Comparison of ENCODE assay signal across 9 cellular contexts in the genomic region with DNA sequence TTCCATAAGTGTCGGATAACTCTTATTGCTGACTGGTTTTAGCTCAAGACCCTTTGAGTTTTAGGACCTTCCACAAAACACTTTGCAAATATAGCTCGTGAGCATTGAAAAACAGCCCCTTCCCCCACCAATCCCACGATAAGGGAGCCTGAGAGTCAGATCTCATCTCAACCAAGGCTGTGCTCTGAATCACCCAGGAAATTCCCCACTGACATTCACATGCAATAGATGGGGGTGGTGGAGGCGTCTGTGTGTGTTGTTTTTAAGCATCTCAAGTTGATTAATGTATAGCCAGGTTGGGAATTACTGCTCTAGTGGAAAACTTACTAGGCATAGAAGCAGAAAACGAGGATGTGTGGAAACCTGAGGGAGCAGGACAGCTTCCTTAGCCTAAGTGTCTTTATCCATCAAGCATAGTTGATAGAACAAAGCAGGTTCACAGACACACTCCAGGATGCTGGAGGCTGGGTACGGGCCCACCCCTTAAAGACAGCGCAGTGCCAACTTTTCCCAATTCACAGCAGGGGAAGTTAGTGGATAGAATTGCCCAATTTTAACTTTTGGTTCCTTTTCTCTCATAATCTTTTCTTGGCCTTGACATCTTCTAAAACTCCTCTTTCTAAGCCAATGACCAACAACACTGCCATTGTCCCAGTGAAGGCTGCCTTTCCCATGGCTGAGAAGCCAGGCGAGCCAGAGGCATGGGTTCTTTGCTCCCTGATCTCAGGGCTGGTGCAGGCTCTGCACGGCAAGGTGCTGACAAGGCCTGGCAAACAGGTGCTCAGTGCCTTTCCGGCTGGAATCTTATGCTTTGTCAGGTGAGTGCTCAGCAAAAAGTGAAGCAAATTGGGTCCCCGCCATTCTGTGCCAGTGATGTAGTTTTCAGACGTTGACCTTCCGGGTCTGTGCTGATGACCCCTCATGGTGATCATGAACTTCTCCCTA.
DNase-seq lines count a peak whose midpoint lies in the region; ATAC-seq and TF ChIP-seq lines count a peak whose summit lies in the region.
"Had no signal": no experiment of that assay in that cellular context is flagged by ENCODE, and none has a peak within 500 bp of the region (broad histone marks: within the 10 kb centered on the region; RNA-seq: fewer than 3 reads in every experiment).

No MANE protein-coding gene starts in this region.

- in situ Hi-C loops in mammary epithelial cell (cut with MboI; ENCODE audit: low sequenced_read_pairs in 2 of 2): loop anchor here in 1 of 2 donors (25.0 kb wide), 1 partner anchor 113 kb away; no protein-coding TSS in a partner anchor

- H3K4me3 Mint-ChIP-seq in stimulated activated naive B cell treated with anti-CD40 and anti-IgM and Interleukin-4, amounts not matched to agents 10 μg/mL and 1 μg/mL and 100 μg/mL, for 72 hours: no peak overlapping the region

- WGBS in mammary epithelial cell (ENCODE audit: low coverage, missing lambda C conversion rate): 69% methylated on average over 12 of the region's 13 CpGs

- peaks cover 32 to 47% of the 10 kb centered on the region in 2 donors for H3K4me1 Mint-ChIP-seq in stimulated activated naive B cell treated with anti-CD40 and anti-IgM and Interleukin-4, amounts not matched to agents 10 μg/mL and 1 μg/mL and 100 μg/mL, for 72 hours

- ATAC-seq in HG03460 (IDR thresholded peaks at IDR 0.05; ENCODE audit: unreplicated experiment): peak; percentile 74
- peak; percentile 90 to 95 for ATAC-seq in stimulated activated naive B cell treated with anti-CD40 and anti-IgM and Interleukin-4, amounts not matched to agents 10 μg/mL and 1 μg/mL and 100 μg/mL, for 72 hours (replicated peaks)

- H3K9me3 ChIP-seq in mammary epithelial cell (replicated peaks; ENCODE audit: insufficient read depth, low read length) (no peaks in the 10 kb centered on the region), MG63 (no peaks in the 10 kb centered on the region)

- no peak overlapping the region for H3K9ac ChIP-seq in mammary epithelial cell (ENCODE audit: insufficient read depth, low read length)

- no peak overlapping the region for H3K27ac ChIP-seq in mammary epithelial cell (ENCODE audit: insufficient read depth, low read depth, low read length)

- no peak overlapping the region for H3K4me3 ChIP-seq in mammary epithelial cell (replicated peaks in 1 of 3; ENCODE audit: insufficient read depth in 1 of 3, low read depth in 2 of 3, low read length in 3 of 3)
- no peak overlapping the region for H3K4me3 ChIP-seq in MG63

- H3K36me3 ChIP-seq in mammary epithelial cell (ENCODE audit: insufficient read depth, low read length): no peaks in the 10 kb centered on the region
- no peaks in the 10 kb centered on the region for H3K36me3 ChIP-seq in MG63

- no peaks in the 10 kb centered on the region for H3K27me3 Mint-ChIP-seq in stimulated activated naive B cell treated with anti-CD40 and anti-IgM and Interleukin-4, amounts not matched to agents 10 μg/mL and 1 μg/mL and 100 μg/mL, for 72 hours

- CTCF ChIA-PET in mammary epithelial cell (lab: Charles Lee; ENCODE audit: low non-redundant PET): no interaction called here

- BruUV-seq in mammary epithelial cell (replicated peaks; lab: Mats Ljungman, UMichigan): no TSS peak

- H3K27ac Mint-ChIP-seq in stimulated activated naive B cell treated with anti-CD40 and anti-IgM and Interleukin-4, amounts not matched to agents 10 μg/mL and 1 μg/mL and 100 μg/mL, for 72 hours: peak overlapping the region; percentile 56

- no peak for TF ChIP-seq CTCF in mammary epithelial cell (conservative IDR thresholded peaks at IDR 0.05 in 1 of 2, IDR thresholded peaks at IDR 0.05 in 1 of 2; ENCODE audit: extremely low read depth in 1 of 2, insufficient read depth in 1 of 2, low read depth in 1 of 2, low read length in 2 of 2)

- H3K36me3 Mint-ChIP-seq in stimulated activated naive B cell treated with anti-CD40 and anti-IgM and Interleukin-4, amounts not matched to agents 10 μg/mL and 1 μg/mL and 100 μg/mL, for 72 hours: peaks cover 7 to 14% of the 10 kb centered on the region in 2 donors

- no peaks in the 10 kb centered on the region for H4K20me1 ChIP-seq in mammary epithelial cell (ENCODE audit: insufficient read depth, low read length)

- no peaks in the 10 kb centered on the region for H3K4me1 ChIP-seq in mammary epithelial cell (ENCODE audit: insufficient read depth, low read length)

- no peaks in the 10 kb centered on the region for H3K79me2 ChIP-seq in mammary epithelial cell (ENCODE audit: insufficient read depth, low read length)

- dilution Hi-C loops in mammary epithelial cell (cut with HindIII; ENCODE audit: low sequenced_read_pairs): no loop called here

- H2AFZ ChIP-seq in mammary epithelial cell (ENCODE audit: low read depth, low read length): no peak overlapping the region

- H3K9me3 Mint-ChIP-seq in stimulated activated naive B cell treated with anti-CD40 and anti-IgM and Interleukin-4, amounts not matched to agents 10 μg/mL and 1 μg/mL and 100 μg/mL, for 72 hours: peaks cover 9 to 18% of the 10 kb centered on the region in 2 donors

- H3K27me3 ChIP-seq in mammary epithelial cell (ENCODE audit: insufficient read depth, low read length) (no peaks in the 10 kb centered on the region), MG63 (no peaks in the 10 kb centered on the region)

- DNase-seq in activated gamma-delta T cell treated with anti-CD3 and anti-CD28 coated beads, Interleukin-2, amount 50 U/mL, for 16 hours (ENCODE audit: low read depth): peak; percentile 45
- DNase-seq in activated gamma-delta T cell treated with Interleukin-2 at 50 U/mL for 16 hours: no peak
- DNase-seq in mammary epithelial cell: peak; percentile 70
- DNase-seq in stimulated activated naive B cell treated with anti-CD40 and anti-IgM and Interleukin-4, amounts not matched to agents 10 μg/mL and 1 μg/mL and 100 μg/mL, for 72 hours: peak; percentile 52
- DNase-seq in MG63: no peak
- no peak for DNase-seq in SIG-M5 treated with dmso at 0.1 percent for 504 hours (lab: John Stamatoyannopoulos, UW; ENCODE audit: unreplicated experiment)
- no peak for DNase-seq in HuH-7 (ENCODE audit: low spot score)
- DNase-seq: NCI-H1417 treated with DMSO at 0.1 percent for 48 hours had no signal

- H3K4me2 ChIP-seq in mammary epithelial cell (ENCODE audit: insufficient read depth, low read depth, low read length): no peak overlapping the region

- intact Hi-C loops in mammary epithelial cell (cut with micrococcal nuclease): no loop called here

Comparison
In these comparisons a context has a peak if more than half of its experiments do, and no peak if none do; other contexts are left out.
1. DNase-seq: peak in activated gamma-delta T cell treated with anti-CD3 and anti-CD28 coated beads, Interleukin-2, amount 50 U/mL, for 16 hours (single experiment), mammary epithelial cell (single experiment) and stimulated activated naive B cell treated with anti-CD40 and anti-IgM and Interleukin-4, amounts not matched to agents 10 μg/mL and 1 μg/mL and 100 μg/mL, for 72 hours (single experiment); none in activated gamma-delta T cell treated with Interleukin-2 at 50 U/mL for 16 hours (single experiment), MG63 (single experiment), SIG-M5 treated with dmso at 0.1 percent for 504 hours (single experiment) and HuH-7 (single experiment).